Comparison of ENCODE assay signal across 1 cellular context in the genomic region with DNA sequence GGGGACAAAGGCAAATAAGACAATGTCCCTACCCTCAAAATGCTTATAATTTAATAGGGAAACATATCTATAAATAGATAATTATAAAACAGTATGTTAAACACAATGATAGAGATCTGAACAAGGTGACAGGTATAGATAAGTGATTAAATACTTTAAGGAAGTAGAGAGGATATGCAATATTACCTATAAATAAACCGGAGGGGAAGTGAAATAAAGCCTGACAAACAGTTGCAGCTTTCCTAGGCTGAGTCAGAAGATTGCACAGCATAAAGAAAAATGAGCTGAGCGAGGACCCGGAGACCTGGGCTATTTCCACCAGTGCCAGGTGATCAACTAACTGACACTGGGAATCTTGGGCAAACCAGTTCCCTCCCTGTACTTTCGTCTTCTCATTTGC.
TF ChIP-seq lines count a peak whose summit lies in the region.

No MANE protein-coding gene starts in this region.

TF ChIP-seq in GM12878, 131 proteins besides CTCF, POLR2A, EP300 and RAD21:
- TF ChIP-seq SREBF1 (IDR thresholded peaks at IDR 0.05; ENCODE audit: low read length): no peak
- TF ChIP-seq HDGF (IDR thresholded peaks at IDR 0.05): no peak
- TF ChIP-seq WRNIP1 (IDR thresholded peaks at IDR 0.05; ENCODE audit: borderline replicate concordance, low read depth, low read length): no peak
- TF ChIP-seq SMAD5 (IDR thresholded peaks at IDR 0.05; ENCODE audit: low read depth): no peak
